In genomic region chr7:48411619-48412018, GRCh38 we compare ENCODE assay signal across 25 cellular contexts.
A peak's percentile ranks its signal among the peaks of the same experiment; 100 is the strongest.
DNase-seq lines count a peak whose midpoint lies in the region; ATAC-seq lines count a peak whose summit lies in the region.
"Had no signal": no experiment of that assay in that cellular context is flagged by ENCODE, and none has a peak within 500 bp of the region (broad histone marks: within the 10 kb centered on the region; RNA-seq: fewer than 3 reads in every experiment).

No MANE protein-coding gene starts in this region.

- H3K9me3 ChIP-seq in right cardiac atrium (ENCODE audit: control insufficient read depth, low read length): no peaks in the 10 kb centered on the region
- H3K9me3 ChIP-seq: pancreas, tibial nerve had no signal

- 77% methylated on average over 5 of the region's 5 CpGs for WGBS in right cardiac atrium

- ATAC-seq in GM18867 (IDR thresholded peaks at IDR 0.05; ENCODE audit: unreplicated experiment) (peak; percentile 50), GM21717 (IDR thresholded peaks at IDR 0.05; ENCODE audit: unreplicated experiment) (peak; percentile 74), HG03520 (IDR thresholded peaks at IDR 0.05; ENCODE audit: unreplicated experiment) (peak; percentile 64), right cardiac atrium (no peak)
- ATAC-seq: activated CD8-positive, alpha-beta T cell treated with anti-CD3 and anti-CD28 coated beads, Interleukin-2, amount 10 ng/mL, durations not matched to agents 7 days and 5 days; pancreas; sciatic nerve; stimulated activated memory B cell treated with anti-CD40 and anti-IgM and Interleukin-4, amounts not matched to agents 10 μg/mL and 1 μg/mL and 100 μg/mL, for 72 hours had no signal

- H3K27me3 ChIP-seq in right cardiac atrium (ENCODE audit: control insufficient read depth, insufficient read depth): no peaks in the 10 kb centered on the region
- H3K27me3 ChIP-seq: dorsolateral prefrontal cortex, pancreas, tibial nerve had no signal

- H3K27ac ChIP-seq in right cardiac atrium (ENCODE audit: low read length): no peak overlapping the region
- H3K27ac ChIP-seq: dorsolateral prefrontal cortex, epithelial cell of prostate, pancreas, tibial nerve, VCaP had no signal

- no peaks in the 10 kb centered on the region for H3K4me1 ChIP-seq in right cardiac atrium (ENCODE audit: control insufficient read depth, insufficient read depth, low read length)
- H3K4me1 ChIP-seq: pancreas, tibial nerve had no signal

- intact Hi-C loops in right cardiac atrium (cut with DNase I): no loop called here

- H3K4me3 ChIP-seq in right cardiac atrium (ENCODE audit: low read length): no peak overlapping the region
- H3K4me3 ChIP-seq: dorsolateral prefrontal cortex, pancreas, tibial nerve had no signal

- DNase-seq in kidney tubule cell (ENCODE audit: low spot score) (peak; percentile 44), DMS79 treated with DMSO at 0.1 percent for 48 hours (lab: John Stamatoyannopoulos, UW) (no peak), right cardiac atrium (no peak)
- no peak for DNase-seq in stimulated activated naive CD4-positive, alpha-beta T cell treated with Interleukin-2 at 50 U/mL for 16 hours (lab: John Stamatoyannopoulos, UW)
- DNase-seq: activated CD8-positive, alpha-beta T cell treated with anti-CD3 and anti-CD28 coated beads, Interleukin-2, amount 10 ng/mL, durations not matched to agents 7 days and 5 days; aorta; central memory CD4-positive, alpha-beta T cell; DMS79; dorsolateral prefrontal cortex; foreskin melanocyte; HCEC 1CT; kidney glomerular epithelial cell; naive B cell; NCI-H1105; NCI-H524 treated with DMSO at 0.1 percent for 48 hours; pancreas; SIG-M5 had no signal

Comparison
In these comparisons a context has a peak if more than half of its experiments do, and no peak if none do; other contexts are left out.
1. ATAC-seq: peak in GM18867 (single experiment), GM21717 (single experiment) and HG03520 (single experiment); none in right cardiac atrium (0 of 2).